8 cellular contexts compared by ENCODE assay signal in the genomic region with DNA sequence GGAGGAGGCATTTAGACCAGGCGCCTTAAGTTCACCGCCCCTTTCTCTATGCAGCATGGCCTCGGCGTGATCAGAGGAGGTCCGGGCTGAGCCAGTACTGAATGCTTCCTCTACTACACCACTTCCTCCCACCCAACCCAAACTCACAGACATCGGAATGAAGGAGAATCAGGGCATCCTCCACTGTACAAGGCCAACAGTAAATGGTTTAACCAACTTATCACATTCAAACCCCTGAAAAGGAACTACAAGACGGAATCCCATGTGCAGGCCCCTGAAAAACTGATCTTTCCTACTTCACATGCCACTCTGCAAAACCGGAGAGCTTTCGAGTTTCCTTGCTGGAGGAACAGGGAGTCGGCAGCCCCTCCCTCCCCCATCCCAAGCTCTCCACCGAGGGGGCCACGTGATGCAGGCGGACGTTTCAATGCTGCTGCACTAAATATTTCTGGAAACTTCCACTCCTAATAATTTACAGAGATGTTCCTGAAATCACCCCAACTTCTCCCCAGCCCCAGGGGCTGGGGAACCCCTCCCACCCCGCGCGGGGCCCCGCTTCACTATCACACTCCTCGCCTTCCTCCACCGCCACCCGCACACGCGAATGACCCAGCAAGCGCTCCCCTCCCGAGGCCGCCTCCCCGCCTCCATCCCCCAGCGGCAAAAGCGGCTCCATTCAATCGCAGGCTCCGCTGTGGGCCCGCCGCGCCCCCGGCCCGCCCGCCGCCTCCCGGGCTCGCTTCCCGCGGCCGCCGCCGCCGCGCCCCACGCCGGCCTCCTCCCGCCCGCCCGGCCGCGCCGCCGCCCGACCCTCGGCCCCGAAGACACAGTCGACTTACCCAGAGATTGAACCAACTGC. TPM values are rescaled to one million over a fixed set of nuclear protein-coding genes. Genes with fewer than 3 reads are reported as not detected.
DNase-seq lines count a peak whose midpoint lies in the region; ATAC-seq and TF ChIP-seq lines count a peak whose summit lies in the region.

No MANE protein-coding gene starts in this region.

- peak; percentile 28 for TF ChIP-seq POLR2A in breast epithelium (IDR thresholded peaks at IDR 0.05)

- no peaks in the 10 kb centered on the region for H3K27me3 ChIP-seq in breast epithelium
- H3K27me3 ChIP-seq in iPS-20b (ENCODE audit: insufficient read depth, low read length): no peaks in the 10 kb centered on the region

- H3K27ac ChIP-seq in VCaP: peak overlapping the region; percentile 97
- peak overlapping the region; percentile 99 for H3K27ac ChIP-seq in breast epithelium
- peak overlapping the region; percentile 88 for H3K27ac ChIP-seq in iPS-20b (ENCODE audit: low read length)
- peak overlapping the region; percentile 87 to 100 (median 96) for H3K27ac ChIP-seq in skin epidermis

- intact Hi-C loops in breast epithelium (cut with DNase I; ENCODE audit: low total_unique reads): no loop called here

- TF ChIP-seq CTCF in VCaP (conservative IDR thresholded peaks at IDR 0.05) (no peak), breast epithelium (IDR thresholded peaks at IDR 0.05) (no peak)

- H3K4me3 ChIP-seq in breast epithelium: peak overlapping the region; percentile 79 to 95 (median 84)
- H3K4me3 ChIP-seq in iPS-20b (ENCODE audit: low read length): peak overlapping the region; percentile 88
- peak overlapping the region; percentile 62 to 87 (median 74) for H3K4me3 ChIP-seq in skin epidermis

- no peaks in the 10 kb centered on the region for H3K36me3 ChIP-seq in breast epithelium
- peaks cover 13% of the 10 kb centered on the region; the same call in 1 of the 2 replicates for H3K36me3 ChIP-seq in iPS-20b (ENCODE audit: insufficient read depth, low read depth, low read length)

- H3K4me1 ChIP-seq in breast epithelium: no peaks in the 10 kb centered on the region
- peaks cover 11% of the 10 kb centered on the region; the same call in 1 of the 2 replicates for H3K4me1 ChIP-seq in iPS-20b (ENCODE audit: insufficient read depth, low read length)

- DNase-seq in NCI-H748 (lab: John Stamatoyannopoulos, UW; ENCODE audit: unreplicated experiment) (peak; percentile 91), NCI-H748 treated with DMSO at 0.1 percent for 48 hours (lab: John Stamatoyannopoulos, UW) (no peak), NCI-H2081 (lab: John Stamatoyannopoulos, UW) (peak; percentile 52 to 74), breast epithelium (ENCODE audit: low spot score in 2 of 2) (peak; percentile 73 to 81)

- H3K9ac ChIP-seq in iPS-20b (ENCODE audit: low read depth, low read length): peak overlapping the region; percentile 99

- H3K9me3 ChIP-seq in breast epithelium: no peaks in the 10 kb centered on the region
- no peaks in the 10 kb centered on the region for H3K9me3 ChIP-seq in iPS-20b (ENCODE audit: insufficient read depth, low read depth, low read length)

- ATAC-seq in HG02981 (IDR thresholded peaks at IDR 0.05; ENCODE audit: unreplicated experiment): peak; percentile 55

RNA-seq across cellular contexts. Expression of a gene that starts 1.2 kb away (rescaled TPM):
- 100 to 1,000 TPM in 2 of 3 donors, 10 to 100 TPM in 1; 76.0 to 137 (median 129) TPM for total RNA-seq in breast epithelium
